ENCODE assay signal across 1 cellular context in genomic region chr13:41193469-41193868, GRCh38.
TF ChIP-seq lines count a peak whose summit lies in the region.

No MANE protein-coding gene starts in this region.

TF ChIP-seq in HCT116, 20 proteins besides CTCF, POLR2A, EP300 and RAD21 (continued from another document):
- no peak for TF ChIP-seq REST (IDR thresholded peaks at IDR 0.05; ENCODE audit: low read depth)
- no peak for TF ChIP-seq SRF (IDR thresholded peaks at IDR 0.05; ENCODE audit: low read depth)
- TF ChIP-seq, protein P1, sequence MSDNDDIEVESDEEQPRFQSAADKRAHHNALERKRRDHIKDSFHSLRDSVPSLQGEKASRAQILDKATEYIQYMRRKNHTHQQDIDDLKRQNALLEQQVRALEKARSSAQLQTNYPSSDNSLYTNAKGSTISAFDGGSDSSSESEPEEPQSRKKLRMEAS (IDR thresholded peaks at IDR 0.05) = no peak
- TF ChIP-seq EZH2 (IDR thresholded peaks at IDR 0.05) = no peak
- no peak for TF ChIP-seq EGR1 (IDR thresholded peaks at IDR 0.05; ENCODE audit: low read depth)
- TF ChIP-seq JUND (IDR thresholded peaks at IDR 0.05) = no peak
- TF ChIP-seq TCF7L2 (IDR thresholded peaks at IDR 0.05; ENCODE audit: borderline replicate concordance, extremely low read depth, insufficient read depth, insufficient read length) = no peak
- TF ChIP-seq ZFX (IDR thresholded peaks at IDR 0.05) = no peak
- no peak for TF ChIP-seq SIN3A (IDR thresholded peaks at IDR 0.05; ENCODE audit: low read depth)
- no peak for TF ChIP-seq EZH2phosphoT487 (IDR thresholded peaks at IDR 0.05; ENCODE audit: borderline replicate concordance)
- TF ChIP-seq SP1 (IDR thresholded peaks at IDR 0.05; ENCODE audit: low read depth) = no peak
- no peak for TF ChIP-seq POLR2AphosphoS5 (IDR thresholded peaks at IDR 0.05; ENCODE audit: low read depth, low read length)
- TF ChIP-seq, protein P2, sequence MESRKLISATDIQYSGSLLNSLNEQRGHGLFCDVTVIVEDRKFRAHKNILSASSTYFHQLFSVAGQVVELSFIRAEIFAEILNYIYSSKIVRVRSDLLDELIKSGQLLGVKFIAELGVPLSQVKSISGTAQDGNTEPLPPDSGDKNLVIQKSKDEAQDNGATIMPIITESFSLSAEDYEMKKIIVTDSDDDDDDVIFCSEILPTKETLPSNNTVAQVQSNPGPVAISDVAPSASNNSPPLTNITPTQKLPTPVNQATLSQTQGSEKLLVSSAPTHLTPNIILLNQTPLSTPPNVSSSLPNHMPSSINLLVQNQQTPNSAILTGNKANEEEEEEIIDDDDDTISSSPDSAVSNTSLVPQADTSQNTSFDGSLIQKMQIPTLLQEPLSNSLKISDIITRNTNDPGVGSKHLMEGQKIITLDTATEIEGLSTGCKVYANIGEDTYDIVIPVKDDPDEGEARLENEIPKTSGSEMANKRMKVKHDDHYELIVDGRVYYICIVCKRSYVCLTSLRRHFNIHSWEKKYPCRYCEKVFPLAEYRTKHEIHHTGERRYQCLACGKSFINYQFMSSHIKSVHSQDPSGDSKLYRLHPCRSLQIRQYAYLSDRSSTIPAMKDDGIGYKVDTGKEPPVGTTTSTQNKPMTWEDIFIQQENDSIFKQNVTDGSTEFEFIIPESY (IDR thresholded peaks at IDR 0.05; ENCODE audit: extremely low read depth, insufficient replicate concordance, low read length) = no peak
- no peak for TF ChIP-seq ATF3 (IDR thresholded peaks at IDR 0.05)
- no peak for TF ChIP-seq YY1 (IDR thresholded peaks at IDR 0.05; ENCODE audit: extremely low read depth, insufficient replicate concordance, low read depth, low read length)
TF ChIP-seq in HCT116: peak in this region for 0.
